Comparison of ENCODE assay signal across 18 cellular contexts in the genomic region with DNA sequence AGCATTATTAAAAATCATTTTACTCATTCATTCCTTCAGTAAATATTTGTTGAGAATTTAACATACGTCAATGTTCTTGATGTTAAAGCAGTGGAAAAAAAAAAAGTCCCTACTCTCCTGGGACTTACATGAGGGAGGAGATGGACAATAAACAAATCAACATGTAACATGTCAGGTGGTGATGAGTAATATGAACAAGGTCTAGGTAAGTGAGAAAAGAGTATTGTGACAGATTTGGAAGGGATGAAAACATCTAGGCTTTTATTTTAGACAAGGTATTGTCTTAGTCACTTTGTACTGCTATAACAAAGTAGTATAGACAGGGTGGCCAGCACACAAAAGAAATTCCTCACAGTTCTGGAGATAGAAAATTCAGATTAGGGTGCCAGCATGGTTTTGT.
DNase-seq lines count a peak whose midpoint lies in the region; ATAC-seq, FAIRE-seq and TF ChIP-seq lines count a peak whose summit lies in the region.
"Had no signal": no experiment of that assay in that cellular context is flagged by ENCODE, and none has a peak within 500 bp of the region (broad histone marks: within the 10 kb centered on the region; RNA-seq: fewer than 3 reads in every experiment).

No MANE protein-coding gene starts in this region.

- DNase-seq in PC-3: peak; percentile 23
- DNase-seq in bronchial epithelial cell (ENCODE audit: low read depth): peak; percentile 67
- no peak for DNase-seq in mesenchymal stem cell
- DNase-seq in HTR-8/SVneo (ENCODE audit: insufficient read length, low spot score): no peak
- DNase-seq: C1 segment of cervical spinal cord; Calu3; CD4-positive, alpha-beta memory T cell; COR-L47; DMS53; DMS79 treated with DMSO at 0.1 percent for 48 hours; GF-D8; GOT3; HCEC 1CT had no signal

- H3K36me3 ChIP-seq in PC-3 (ENCODE audit: low read depth, low read length) (no peaks in the 10 kb centered on the region), bronchial epithelial cell (ENCODE audit: control insufficient read depth, insufficient read depth, low read length) (no peaks in the 10 kb centered on the region), mesenchymal stem cell (ENCODE audit: control insufficient read depth in 1 of 2, insufficient read depth in 2 of 2, low read depth in 1 of 2, low read length in 2 of 2) (no peaks in the 10 kb centered on the region)

- 92% methylated on average over 1 of the region's 1 CpG for WGBS in mesenchymal stem cell

- peaks cover 3% of the 10 kb centered on the region for H3F3A ChIP-seq in PC-3 (ENCODE audit: low read length, unreplicated experiment)

- H3K79me2 ChIP-seq in PC-3 (ENCODE audit: low read length): no peaks in the 10 kb centered on the region

- H4K8ac ChIP-seq in mesenchymal stem cell (ENCODE audit: low read length): no peak overlapping the region

- H3K4me2 ChIP-seq in PC-3 (ENCODE audit: low read length) (0 out of 2 replicates have a peak overlapping the region, but pooled peaks have one; percentile 47), mesenchymal stem cell (ENCODE audit: low read length, poor library complexity, severe bottlenecking) (no peak overlapping the region)

- H3K9ac ChIP-seq in PC-3 (ENCODE audit: low read length) (peak overlapping the region; percentile 58), mesenchymal stem cell (ENCODE audit: low read length) (peak overlapping the region; percentile 64)

- no peak overlapping the region for H3K27ac Mint-ChIP-seq in activated T-helper 17 cell treated with anti-CD3 and anti-CD28 coated beads, Interleukin-2, amount 50 U/mL, for 72 hours
- H3K27ac Mint-ChIP-seq: CD4-positive, alpha-beta memory T cell had no signal

- H3K4ac ChIP-seq in mesenchymal stem cell (ENCODE audit: low read depth in 1 of 2, low read length in 2 of 2): no peak overlapping the region

- H3K9me3 Mint-ChIP-seq in activated T-helper 17 cell treated with anti-CD3 and anti-CD28 coated beads, Interleukin-2, amount 50 U/mL, for 72 hours: no peaks in the 10 kb centered on the region

- H2AFZ ChIP-seq in PC-3 (ENCODE audit: low read length): no peak overlapping the region
- H2AFZ ChIP-seq in mesenchymal stem cell (ENCODE audit: low read depth, low read length): no peak overlapping the region

- H3K4me3 ChIP-seq in PC-3 (ENCODE audit: low read length) (no peak overlapping the region), bronchial epithelial cell (ENCODE audit: low read depth, low read length) (no peak overlapping the region), mesenchymal stem cell (ENCODE audit: insufficient read depth in 1 of 2, low read depth in 1 of 2, low read length in 2 of 2) (no peak overlapping the region)

- FAIRE-seq in bronchial epithelial cell (lab: Jason Lieb, UNC): no peak
- no peak for FAIRE-seq in HTR-8/SVneo (lab: Jason Lieb, UNC)
- FAIRE-seq: GM12891, GM18507, H54 had no signal

- no peak overlapping the region for H2AK5ac ChIP-seq in mesenchymal stem cell (ENCODE audit: low read length, severe bottlenecking)

- no peaks in the 10 kb centered on the region for H3K9me2 ChIP-seq in PC-3 (replicated peaks; ENCODE audit: low read length)

- H3K9me3 ChIP-seq in PC-3 (ENCODE audit: low read length): no peaks in the 10 kb centered on the region
- no peaks in the 10 kb centered on the region for H3K9me3 ChIP-seq in mesenchymal stem cell (ENCODE audit: control insufficient read depth, low read length)

- H3K4me1 ChIP-seq in PC-3 (ENCODE audit: insufficient read depth, low read length) (peaks cover 21% of the 10 kb centered on the region), mesenchymal stem cell (ENCODE audit: control insufficient read depth, insufficient read depth, low read depth, low read length) (no peaks in the 10 kb centered on the region)

- intact Hi-C loops in PC-3 (cut with micrococcal nuclease): loop anchor here (1.0 to 2.0 kb wide), 5 partner anchors 23 to 317 kb away; no protein-coding TSS in a partner anchor

- ATAC-seq in PC-3 (peak; percentile 31), GM19035 (IDR thresholded peaks at IDR 0.05; ENCODE audit: unreplicated experiment) (no peak)
- no peak for ATAC-seq in activated T-helper 17 cell treated with anti-CD3 and anti-CD28 coated beads, Interleukin-2, amount 50 U/mL, for 72 hours (replicated peaks)

- POLR2A ChIA-PET in PC-3 (lab: Charles Lee; ENCODE audit: unreplicated experiment): interaction anchor here (0.7 kb wide), 1 partner anchor 16 kb away, joined by 4 read pairs; no protein-coding TSS in a partner anchor

- H4K91ac ChIP-seq in mesenchymal stem cell (ENCODE audit: low read length): no peak overlapping the region

- H2BK15ac ChIP-seq in mesenchymal stem cell (ENCODE audit: low read depth, poor library complexity, severe bottlenecking): no peak overlapping the region

- no peak overlapping the region for H3K18ac ChIP-seq in mesenchymal stem cell (ENCODE audit: low read depth in 1 of 2, low read length in 2 of 2)

- no peaks in the 10 kb centered on the region for H3K4me1 Mint-ChIP-seq in activated T-helper 17 cell treated with anti-CD3 and anti-CD28 coated beads, Interleukin-2, amount 50 U/mL, for 72 hours
- H3K4me1 Mint-ChIP-seq: CD4-positive, alpha-beta memory T cell had no signal

- no peaks in the 10 kb centered on the region for H3K79me1 ChIP-seq in mesenchymal stem cell (replicated peaks; ENCODE audit: low read length, poor library complexity, severe bottlenecking)

- H2BK12ac ChIP-seq in mesenchymal stem cell (ENCODE audit: low read length in 2 of 2): no peak overlapping the region

- no peaks in the 10 kb centered on the region for H4K20me1 ChIP-seq in PC-3 (ENCODE audit: low read length)

- CTCF ChIA-PET in PC-3 (lab: Charles Lee): no interaction called here

- H3K27me3 Mint-ChIP-seq in activated T-helper 17 cell treated with anti-CD3 and anti-CD28 coated beads, Interleukin-2, amount 50 U/mL, for 72 hours: no peaks in the 10 kb centered on the region
- H3K27me3 Mint-ChIP-seq: CD4-positive, alpha-beta memory T cell had no signal

- no peaks in the 10 kb centered on the region for H3K27me3 ChIP-seq in PC-3 (ENCODE audit: low read length)
- H3K27me3 ChIP-seq in bronchial epithelial cell (ENCODE audit: control insufficient read depth, insufficient read depth, low read length): no peaks in the 10 kb centered on the region
- H3K27me3 ChIP-seq in mesenchymal stem cell (ENCODE audit: control insufficient read depth in 1 of 2, insufficient read depth in 1 of 2, low read length in 2 of 2): no peaks in the 10 kb centered on the region

- no peak for TF ChIP-seq CTCF in PC-3 (conservative IDR thresholded peaks at IDR 0.05; ENCODE audit: low read depth, low read length)
- TF ChIP-seq CTCF in bronchial epithelial cell (IDR thresholded peaks at IDR 0.05; ENCODE audit: insufficient read depth, low read length, severe bottlenecking): no peak

- H3K27ac ChIP-seq in PC-3 (ENCODE audit: low read length): peak overlapping the region; percentile 86
- no peak overlapping the region for H3K27ac ChIP-seq in mesenchymal stem cell (ENCODE audit: low read length, poor library complexity, severe bottlenecking)

- no peak overlapping the region for H3K4me3 Mint-ChIP-seq in activated T-helper 17 cell treated with anti-CD3 and anti-CD28 coated beads, Interleukin-2, amount 50 U/mL, for 72 hours
- H3K4me3 Mint-ChIP-seq: CD4-positive, alpha-beta memory T cell had no signal

- BruUV-seq in PC-3 (replicated peaks; lab: Mats Ljungman, UMichigan): no TSS peak

- no peaks in the 10 kb centered on the region for H3K36me3 Mint-ChIP-seq in activated T-helper 17 cell treated with anti-CD3 and anti-CD28 coated beads, Interleukin-2, amount 50 U/mL, for 72 hours (ENCODE audit: low read depth)
- H3K36me3 Mint-ChIP-seq: CD4-positive, alpha-beta memory T cell had no signal

- H3K23ac ChIP-seq in mesenchymal stem cell (ENCODE audit: low read length in 2 of 2): no peak overlapping the region

- no peak overlapping the region for H2BK120ac ChIP-seq in mesenchymal stem cell (ENCODE audit: low read depth, low read length)

- H3K14ac ChIP-seq in mesenchymal stem cell (ENCODE audit: low read length in 2 of 2): no peak overlapping the region

- no peak overlapping the region for H2BK5ac ChIP-seq in mesenchymal stem cell (ENCODE audit: low read depth, low read length, poor library complexity, severe bottlenecking)

Comparison
In these comparisons a context has a peak if more than half of its experiments do, and no peak if none do; other contexts are left out.
1. DNase-seq: peak in PC-3 (single experiment) and bronchial epithelial cell (single experiment); none in mesenchymal stem cell (single experiment) and HTR-8/SVneo (single experiment).